8 cellular contexts compared by ENCODE assay signal in genomic region chr12:53231859-53232640, GRCh38. TPM values are rescaled to one million over a fixed set of nuclear protein-coding genes. Genes with fewer than 3 reads are reported as not detected.
DNase-seq lines count a peak whose midpoint lies in the region; ATAC-seq, FAIRE-seq and TF ChIP-seq lines count a peak whose summit lies in the region.

TSS of gene RARG (minus strand) at chr12:53232209. CDS start at chr12:53227545, 4,664 bp downstream.

- H3K36me3 Mint-ChIP-seq in CD14-positive monocyte = peaks cover 3 to 7% of the 10 kb centered on the region in 2 donors

- peak within 1 kb of the TSS; percentile 73 for H3K27ac ChIP-seq in VCaP

- intact Hi-C loops in CD14-positive monocyte (cut with micrococcal nuclease) = no loop called here

- H3K36me3 ChIP-seq in bronchial epithelial cell (ENCODE audit: control insufficient read depth, insufficient read depth, low read length) = peaks cover 15% of the 10 kb centered on the region

- peaks cover 25% of the 10 kb centered on the region for H3K4me1 Mint-ChIP-seq in CD14-positive monocyte

- no peak for FAIRE-seq in bronchial epithelial cell (lab: Jason Lieb, UNC)

- DNase-seq in CD14-positive monocyte (ENCODE audit: low spot score) (no peak), HPDE6-E6E7 (ENCODE audit: extremely low spot score) (peak; percentile 66), bronchial epithelial cell (ENCODE audit: low read depth) (peak; percentile 68), iPS-NIHi11 (ENCODE audit: low spot score) (peak; percentile 83), SK-N-DZ (ENCODE audit: low spot score) (no peak)
- peak; percentile 67 to 75 for DNase-seq in stimulated activated CD4-positive, alpha-beta T cell treated with anti-CD3 and anti-CD28 coated beads, Interleukin-1b, Interleukin-23, amount 100 ng/mL, for 4 hours (ENCODE audit: low read depth in 2 of 2)

- no peaks in the 10 kb centered on the region for H3K27me3 ChIP-seq in bronchial epithelial cell (ENCODE audit: control insufficient read depth, insufficient read depth, low read length)

- peaks cover 58 to 67% (median 62%) of the 10 kb centered on the region in 3 donors for H3K27me3 Mint-ChIP-seq in CD14-positive monocyte (ENCODE audit: low read depth in 3 of 3)

- H3K27ac Mint-ChIP-seq in CD14-positive monocyte = peak within 1 kb of the TSS in 4 of 7 donors; percentile 8 to 70 (median 65)

- peaks cover 0 to 4% (median 0%) of the 10 kb centered on the region in 7 donors for H3K9me3 Mint-ChIP-seq in CD14-positive monocyte

- H3K4me3 Mint-ChIP-seq in CD14-positive monocyte = peak within 1 kb of the TSS; percentile 83 to 90

- peak within 1 kb of the TSS; percentile 93 for H3K4me3 ChIP-seq in bronchial epithelial cell (ENCODE audit: low read depth, low read length)

- ATAC-seq in GM21390 (IDR thresholded peaks at IDR 0.05; ENCODE audit: unreplicated experiment) = no peak

- TF ChIP-seq CTCF in CD14-positive monocyte (IDR thresholded peaks at IDR 0.05) = no peak
- TF ChIP-seq CTCF in VCaP (conservative IDR thresholded peaks at IDR 0.05) = no peak
- TF ChIP-seq CTCF in bronchial epithelial cell (IDR thresholded peaks at IDR 0.05; ENCODE audit: insufficient read depth, low read length, severe bottlenecking) = no peak

RNA-seq across cellular contexts. Expression of gene RARG, which starts in this region (rescaled TPM):
- polyA plus RNA-seq in CD14-positive monocyte = 1 to 10 TPM; 1.8 to 2.3 TPM
- total RNA-seq in bronchial epithelial cell = 24.7 and 74.6 TPM in 2 replicates
- polyA plus RNA-seq in SK-N-DZ (2014; cell fraction: cytosol; rRNA removed) = 0.35 and 2.0 TPM in 2 replicates
- polyA plus RNA-seq in SK-N-DZ (2014; cell fraction: nucleus; rRNA removed) = 1.9 and 2.2 TPM in 2 replicates

Comparison
In these comparisons a context has a peak if more than half of its experiments do, and no peak if none do; other contexts are left out.
1. DNase-seq: peak in HPDE6-E6E7 (single experiment), bronchial epithelial cell (single experiment), iPS-NIHi11 (single experiment) and stimulated activated CD4-positive, alpha-beta T cell treated with anti-CD3 and anti-CD28 coated beads, Interleukin-1b, Interleukin-23, amount 100 ng/mL, for 4 hours (2 of 2); none in CD14-positive monocyte (single experiment) and SK-N-DZ (single experiment).